1 cellular context compared by ENCODE assay signal in the genomic region with DNA sequence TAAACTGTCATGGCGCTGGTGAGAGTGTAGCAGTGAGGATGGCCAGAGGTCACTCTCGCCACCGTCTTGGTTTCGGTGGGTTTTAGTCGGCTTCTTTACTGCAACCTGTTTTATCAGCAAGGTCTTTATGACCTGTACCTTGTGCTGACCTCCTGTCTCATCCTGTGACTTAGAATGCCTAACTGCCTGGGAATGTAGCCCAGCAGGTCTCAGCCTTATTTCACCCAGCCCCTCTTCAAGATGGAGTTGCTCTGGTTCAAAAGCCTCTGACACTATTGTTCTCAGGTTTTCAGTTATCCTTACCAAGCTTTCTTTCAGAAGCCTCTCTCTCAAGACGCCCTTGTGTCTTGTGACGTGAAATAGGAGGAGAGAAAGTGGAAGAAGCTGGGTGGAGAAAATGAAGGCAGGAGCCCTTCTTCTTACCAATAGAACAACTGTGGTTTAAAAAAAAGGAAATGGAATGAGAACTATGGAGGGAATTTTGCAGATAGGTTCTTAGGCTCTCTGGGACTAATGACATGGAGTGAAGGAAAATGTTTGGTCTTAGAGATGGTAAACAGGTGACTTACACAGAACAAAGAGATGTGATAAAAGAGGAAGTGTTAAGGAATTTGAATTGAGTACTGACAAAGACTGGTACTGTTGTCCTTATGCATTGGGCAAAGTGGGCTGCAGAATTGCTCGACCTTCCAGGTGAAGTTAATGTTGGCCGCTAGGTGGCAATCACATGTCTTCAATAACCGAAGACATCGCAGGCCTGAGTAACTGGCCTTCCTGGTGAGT.
TF ChIP-seq lines count a peak whose summit lies in the region.

No MANE protein-coding gene starts in this region.

TF ChIP-seq in HepG2, 621 proteins besides CTCF, POLR2A, EP300 and RAD21 (continued from another document and continues in another):
- TF ChIP-seq KAT8 (CRISPR knock-in tag; IDR thresholded peaks at IDR 0.05) = no peak
- no peak for TF ChIP-seq ZFP37 (CRISPR knock-in tag; IDR thresholded peaks at IDR 0.05; ENCODE audit: borderline replicate concordance)
- TF ChIP-seq PCBP1 (IDR thresholded peaks at IDR 0.05; ENCODE audit: borderline replicate concordance, low read depth, low read length) = no peak
- TF ChIP-seq ATF1 (CRISPR knock-in tag; IDR thresholded peaks at IDR 0.05) = no peak
- TF ChIP-seq, protein P1, sequence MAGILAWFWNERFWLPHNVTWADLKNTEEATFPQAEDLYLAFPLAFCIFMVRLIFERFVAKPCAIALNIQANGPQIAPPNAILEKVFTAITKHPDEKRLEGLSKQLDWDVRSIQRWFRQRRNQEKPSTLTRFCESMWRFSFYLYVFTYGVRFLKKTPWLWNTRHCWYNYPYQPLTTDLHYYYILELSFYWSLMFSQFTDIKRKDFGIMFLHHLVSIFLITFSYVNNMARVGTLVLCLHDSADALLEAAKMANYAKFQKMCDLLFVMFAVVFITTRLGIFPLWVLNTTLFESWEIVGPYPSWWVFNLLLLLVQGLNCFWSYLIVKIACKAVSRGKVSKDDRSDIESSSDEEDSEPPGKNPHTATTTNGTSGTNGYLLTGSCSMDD (CRISPR knock-in tag; IDR thresholded peaks at IDR 0.05) = no peak
- TF ChIP-seq, protein P2, sequence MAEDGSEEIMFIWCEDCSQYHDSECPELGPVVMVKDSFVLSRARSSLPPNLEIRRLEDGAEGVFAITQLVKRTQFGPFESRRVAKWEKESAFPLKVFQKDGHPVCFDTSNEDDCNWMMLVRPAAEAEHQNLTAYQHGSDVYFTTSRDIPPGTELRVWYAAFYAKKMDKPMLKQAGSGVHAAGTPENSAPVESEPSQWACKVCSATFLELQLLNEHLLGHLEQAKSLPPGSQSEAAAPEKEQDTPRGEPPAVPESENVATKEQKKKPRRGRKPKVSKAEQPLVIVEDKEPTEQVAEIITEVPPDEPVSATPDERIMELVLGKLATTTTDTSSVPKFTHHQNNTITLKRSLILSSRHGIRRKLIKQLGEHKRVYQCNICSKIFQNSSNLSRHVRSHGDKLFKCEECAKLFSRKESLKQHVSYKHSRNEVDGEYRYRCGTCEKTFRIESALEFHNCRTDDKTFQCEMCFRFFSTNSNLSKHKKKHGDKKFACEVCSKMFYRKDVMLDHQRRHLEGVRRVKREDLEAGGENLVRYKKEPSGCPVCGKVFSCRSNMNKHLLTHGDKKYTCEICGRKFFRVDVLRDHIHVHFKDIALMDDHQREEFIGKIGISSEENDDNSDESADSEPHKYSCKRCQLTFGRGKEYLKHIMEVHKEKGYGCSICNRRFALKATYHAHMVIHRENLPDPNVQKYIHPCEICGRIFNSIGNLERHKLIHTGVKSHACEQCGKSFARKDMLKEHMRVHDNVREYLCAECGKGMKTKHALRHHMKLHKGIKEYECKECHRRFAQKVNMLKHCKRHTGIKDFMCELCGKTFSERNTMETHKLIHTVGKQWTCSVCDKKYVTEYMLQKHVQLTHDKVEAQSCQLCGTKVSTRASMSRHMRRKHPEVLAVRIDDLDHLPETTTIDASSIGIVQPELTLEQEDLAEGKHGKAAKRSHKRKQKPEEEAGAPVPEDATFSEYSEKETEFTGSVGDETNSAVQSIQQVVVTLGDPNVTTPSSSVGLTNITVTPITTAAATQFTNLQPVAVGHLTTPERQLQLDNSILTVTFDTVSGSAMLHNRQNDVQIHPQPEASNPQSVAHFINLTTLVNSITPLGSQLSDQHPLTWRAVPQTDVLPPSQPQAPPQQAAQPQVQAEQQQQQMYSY (CRISPR knock-in tag; IDR thresholded peaks at IDR 0.05) = no peak
- 0 out of 2 replicates have a peak, but pooled peaks have one; percentile 25 for TF ChIP-seq CEBPG (CRISPR knock-in tag; IDR thresholded peaks at IDR 0.05)
- TF ChIP-seq ZSCAN29 (CRISPR knock-in tag; conservative IDR thresholded peaks at IDR 0.05) = no peak
- no peak for TF ChIP-seq ZZZ3 (CRISPR knock-in tag; IDR thresholded peaks at IDR 0.05; ENCODE audit: borderline replicate concordance)
- 0 out of 2 replicates have a peak, but pooled peaks have one; percentile 21 for TF ChIP-seq ZKSCAN8 (CRISPR knock-in tag; IDR thresholded peaks at IDR 0.05; ENCODE audit: borderline replicate concordance)
- no peak for TF ChIP-seq MLLT10 (CRISPR knock-in tag; IDR thresholded peaks at IDR 0.05)
- TF ChIP-seq, protein P3, sequence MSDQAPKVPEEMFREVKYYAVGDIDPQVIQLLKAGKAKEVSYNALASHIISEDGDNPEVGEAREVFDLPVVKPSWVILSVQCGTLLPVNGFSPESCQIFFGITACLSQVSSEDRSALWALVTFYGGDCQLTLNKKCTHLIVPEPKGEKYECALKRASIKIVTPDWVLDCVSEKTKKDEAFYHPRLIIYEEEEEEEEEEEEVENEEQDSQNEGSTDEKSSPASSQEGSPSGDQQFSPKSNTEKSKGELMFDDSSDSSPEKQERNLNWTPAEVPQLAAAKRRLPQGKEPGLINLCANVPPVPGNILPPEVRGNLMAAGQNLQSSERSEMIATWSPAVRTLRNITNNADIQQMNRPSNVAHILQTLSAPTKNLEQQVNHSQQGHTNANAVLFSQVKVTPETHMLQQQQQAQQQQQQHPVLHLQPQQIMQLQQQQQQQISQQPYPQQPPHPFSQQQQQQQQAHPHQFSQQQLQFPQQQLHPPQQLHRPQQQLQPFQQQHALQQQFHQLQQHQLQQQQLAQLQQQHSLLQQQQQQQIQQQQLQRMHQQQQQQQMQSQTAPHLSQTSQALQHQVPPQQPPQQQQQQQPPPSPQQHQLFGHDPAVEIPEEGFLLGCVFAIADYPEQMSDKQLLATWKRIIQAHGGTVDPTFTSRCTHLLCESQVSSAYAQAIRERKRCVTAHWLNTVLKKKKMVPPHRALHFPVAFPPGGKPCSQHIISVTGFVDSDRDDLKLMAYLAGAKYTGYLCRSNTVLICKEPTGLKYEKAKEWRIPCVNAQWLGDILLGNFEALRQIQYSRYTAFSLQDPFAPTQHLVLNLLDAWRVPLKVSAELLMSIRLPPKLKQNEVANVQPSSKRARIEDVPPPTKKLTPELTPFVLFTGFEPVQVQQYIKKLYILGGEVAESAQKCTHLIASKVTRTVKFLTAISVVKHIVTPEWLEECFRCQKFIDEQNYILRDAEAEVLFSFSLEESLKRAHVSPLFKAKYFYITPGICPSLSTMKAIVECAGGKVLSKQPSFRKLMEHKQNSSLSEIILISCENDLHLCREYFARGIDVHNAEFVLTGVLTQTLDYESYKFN (CRISPR knock-in tag; conservative IDR thresholded peaks at IDR 0.05) = no peak
- TF ChIP-seq SMC3 (IDR thresholded peaks at IDR 0.05; ENCODE audit: low read length) = peak; percentile 92
- no peak for TF ChIP-seq NFIB (CRISPR knock-in tag; IDR thresholded peaks at IDR 0.05; ENCODE audit: borderline replicate concordance)
- TF ChIP-seq SETDB1 (CRISPR knock-in tag; IDR thresholded peaks at IDR 0.05; ENCODE audit: borderline replicate concordance) = no peak
- TF ChIP-seq, protein P4, sequence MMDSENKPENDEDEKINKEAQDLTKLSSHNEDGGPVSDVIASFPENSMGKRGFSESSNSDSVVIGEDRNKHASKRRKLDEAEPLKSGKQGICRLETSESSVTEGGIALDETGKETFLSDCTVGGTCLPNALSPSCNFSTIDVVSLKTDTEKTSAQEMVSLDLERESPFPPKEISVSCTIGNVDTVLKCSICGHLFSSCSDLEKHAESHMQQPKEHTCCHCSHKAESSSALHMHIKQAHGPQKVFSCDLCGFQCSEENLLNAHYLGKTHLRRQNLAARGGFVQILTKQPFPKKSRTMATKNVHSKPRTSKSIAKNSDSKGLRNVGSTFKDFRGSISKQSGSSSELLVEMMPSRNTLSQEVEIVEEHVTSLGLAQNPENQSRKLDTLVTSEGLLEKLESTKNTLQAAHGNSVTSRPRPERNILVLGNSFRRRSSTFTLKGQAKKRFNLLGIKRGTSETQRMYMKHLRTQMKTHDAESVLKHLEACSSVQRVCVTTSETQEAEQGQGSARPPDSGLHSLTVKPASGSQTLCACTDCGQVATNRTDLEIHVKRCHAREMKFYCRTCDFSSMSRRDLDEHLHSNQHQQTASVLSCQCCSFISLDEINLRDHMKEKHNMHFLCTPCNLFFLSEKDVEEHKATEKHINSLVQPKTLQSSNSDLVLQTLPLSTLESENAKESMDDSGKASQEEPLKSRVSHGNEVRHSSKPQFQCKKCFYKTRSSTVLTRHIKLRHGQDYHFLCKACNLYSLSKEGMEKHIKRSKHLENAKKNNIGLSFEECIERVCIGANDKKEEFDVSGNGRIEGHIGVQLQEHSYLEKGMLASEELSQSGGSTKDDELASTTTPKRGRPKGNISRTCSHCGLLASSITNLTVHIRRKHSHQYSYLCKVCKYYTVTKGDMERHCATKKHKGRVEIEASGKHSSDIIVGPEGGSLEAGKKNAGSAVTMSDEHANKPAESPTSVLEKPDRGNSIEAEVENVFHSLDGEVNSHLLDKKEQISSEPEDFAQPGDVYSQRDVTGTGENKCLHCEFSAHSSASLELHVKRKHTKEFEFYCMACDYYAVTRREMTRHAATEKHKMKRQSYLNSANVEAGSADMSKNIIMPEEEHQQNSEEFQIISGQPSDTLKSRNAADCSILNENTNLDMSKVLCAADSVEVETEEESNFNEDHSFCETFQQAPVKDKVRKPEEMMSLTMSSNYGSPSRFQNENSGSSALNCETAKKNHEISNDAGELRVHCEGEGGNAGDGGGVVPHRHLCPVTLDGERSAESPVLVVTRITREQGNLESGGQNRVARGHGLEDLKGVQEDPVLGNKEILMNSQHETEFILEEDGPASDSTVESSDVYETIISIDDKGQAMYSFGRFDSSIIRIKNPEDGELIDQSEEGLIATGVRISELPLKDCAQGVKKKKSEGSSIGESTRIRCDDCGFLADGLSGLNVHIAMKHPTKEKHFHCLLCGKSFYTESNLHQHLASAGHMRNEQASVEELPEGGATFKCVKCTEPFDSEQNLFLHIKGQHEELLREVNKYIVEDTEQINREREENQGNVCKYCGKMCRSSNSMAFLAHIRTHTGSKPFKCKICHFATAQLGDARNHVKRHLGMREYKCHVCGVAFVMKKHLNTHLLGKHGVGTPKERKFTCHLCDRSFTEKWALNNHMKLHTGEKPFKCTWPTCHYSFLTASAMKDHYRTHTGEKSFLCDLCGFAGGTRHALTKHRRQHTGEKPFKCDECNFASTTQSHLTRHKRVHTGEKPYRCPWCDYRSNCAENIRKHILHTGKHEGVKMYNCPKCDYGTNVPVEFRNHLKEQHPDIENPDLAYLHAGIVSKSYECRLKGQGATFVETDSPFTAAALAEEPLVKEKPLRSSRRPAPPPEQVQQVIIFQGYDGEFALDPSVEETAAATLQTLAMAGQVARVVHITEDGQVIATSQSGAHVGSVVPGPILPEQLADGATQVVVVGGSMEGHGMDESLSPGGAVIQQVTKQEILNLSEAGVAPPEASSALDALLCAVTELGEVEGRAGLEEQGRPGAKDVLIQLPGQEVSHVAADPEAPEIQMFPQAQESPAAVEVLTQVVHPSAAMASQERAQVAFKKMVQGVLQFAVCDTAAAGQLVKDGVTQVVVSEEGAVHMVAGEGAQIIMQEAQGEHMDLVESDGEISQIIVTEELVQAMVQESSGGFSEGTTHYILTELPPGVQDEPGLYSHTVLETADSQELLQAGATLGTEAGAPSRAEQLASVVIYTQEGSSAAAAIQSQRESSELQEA (CRISPR knock-in tag; IDR thresholded peaks at IDR 0.05; ENCODE audit: not compliant biosample characterization) = no peak
- TF ChIP-seq ZNF382 (CRISPR knock-in tag; IDR thresholded peaks at IDR 0.05; ENCODE audit: borderline replicate concordance) = no peak
- no peak for TF ChIP-seq NCOR1 (IDR thresholded peaks at IDR 0.05; ENCODE audit: borderline replicate concordance, low read length)
- no peak for TF ChIP-seq ZNF17 (CRISPR knock-in tag; IDR thresholded peaks at IDR 0.05)
- 0 out of 2 replicates have a peak, but pooled peaks have one; percentile 26 for TF ChIP-seq GATAD2A (CRISPR knock-in tag; IDR thresholded peaks at IDR 0.05)
- no peak for TF ChIP-seq TEAD2 (CRISPR knock-in tag; IDR thresholded peaks at IDR 0.05)
- no peak for TF ChIP-seq NKX3-1 (CRISPR knock-in tag; IDR thresholded peaks at IDR 0.05)
- TF ChIP-seq PAWR (CRISPR knock-in tag; IDR thresholded peaks at IDR 0.05; ENCODE audit: borderline replicate concordance) = no peak
- no peak for TF ChIP-seq ZNF737 (CRISPR knock-in tag; IDR thresholded peaks at IDR 0.05; ENCODE audit: borderline replicate concordance)
- no peak for TF ChIP-seq MXD4 (CRISPR knock-in tag; IDR thresholded peaks at IDR 0.05)
- TF ChIP-seq, protein P5, sequence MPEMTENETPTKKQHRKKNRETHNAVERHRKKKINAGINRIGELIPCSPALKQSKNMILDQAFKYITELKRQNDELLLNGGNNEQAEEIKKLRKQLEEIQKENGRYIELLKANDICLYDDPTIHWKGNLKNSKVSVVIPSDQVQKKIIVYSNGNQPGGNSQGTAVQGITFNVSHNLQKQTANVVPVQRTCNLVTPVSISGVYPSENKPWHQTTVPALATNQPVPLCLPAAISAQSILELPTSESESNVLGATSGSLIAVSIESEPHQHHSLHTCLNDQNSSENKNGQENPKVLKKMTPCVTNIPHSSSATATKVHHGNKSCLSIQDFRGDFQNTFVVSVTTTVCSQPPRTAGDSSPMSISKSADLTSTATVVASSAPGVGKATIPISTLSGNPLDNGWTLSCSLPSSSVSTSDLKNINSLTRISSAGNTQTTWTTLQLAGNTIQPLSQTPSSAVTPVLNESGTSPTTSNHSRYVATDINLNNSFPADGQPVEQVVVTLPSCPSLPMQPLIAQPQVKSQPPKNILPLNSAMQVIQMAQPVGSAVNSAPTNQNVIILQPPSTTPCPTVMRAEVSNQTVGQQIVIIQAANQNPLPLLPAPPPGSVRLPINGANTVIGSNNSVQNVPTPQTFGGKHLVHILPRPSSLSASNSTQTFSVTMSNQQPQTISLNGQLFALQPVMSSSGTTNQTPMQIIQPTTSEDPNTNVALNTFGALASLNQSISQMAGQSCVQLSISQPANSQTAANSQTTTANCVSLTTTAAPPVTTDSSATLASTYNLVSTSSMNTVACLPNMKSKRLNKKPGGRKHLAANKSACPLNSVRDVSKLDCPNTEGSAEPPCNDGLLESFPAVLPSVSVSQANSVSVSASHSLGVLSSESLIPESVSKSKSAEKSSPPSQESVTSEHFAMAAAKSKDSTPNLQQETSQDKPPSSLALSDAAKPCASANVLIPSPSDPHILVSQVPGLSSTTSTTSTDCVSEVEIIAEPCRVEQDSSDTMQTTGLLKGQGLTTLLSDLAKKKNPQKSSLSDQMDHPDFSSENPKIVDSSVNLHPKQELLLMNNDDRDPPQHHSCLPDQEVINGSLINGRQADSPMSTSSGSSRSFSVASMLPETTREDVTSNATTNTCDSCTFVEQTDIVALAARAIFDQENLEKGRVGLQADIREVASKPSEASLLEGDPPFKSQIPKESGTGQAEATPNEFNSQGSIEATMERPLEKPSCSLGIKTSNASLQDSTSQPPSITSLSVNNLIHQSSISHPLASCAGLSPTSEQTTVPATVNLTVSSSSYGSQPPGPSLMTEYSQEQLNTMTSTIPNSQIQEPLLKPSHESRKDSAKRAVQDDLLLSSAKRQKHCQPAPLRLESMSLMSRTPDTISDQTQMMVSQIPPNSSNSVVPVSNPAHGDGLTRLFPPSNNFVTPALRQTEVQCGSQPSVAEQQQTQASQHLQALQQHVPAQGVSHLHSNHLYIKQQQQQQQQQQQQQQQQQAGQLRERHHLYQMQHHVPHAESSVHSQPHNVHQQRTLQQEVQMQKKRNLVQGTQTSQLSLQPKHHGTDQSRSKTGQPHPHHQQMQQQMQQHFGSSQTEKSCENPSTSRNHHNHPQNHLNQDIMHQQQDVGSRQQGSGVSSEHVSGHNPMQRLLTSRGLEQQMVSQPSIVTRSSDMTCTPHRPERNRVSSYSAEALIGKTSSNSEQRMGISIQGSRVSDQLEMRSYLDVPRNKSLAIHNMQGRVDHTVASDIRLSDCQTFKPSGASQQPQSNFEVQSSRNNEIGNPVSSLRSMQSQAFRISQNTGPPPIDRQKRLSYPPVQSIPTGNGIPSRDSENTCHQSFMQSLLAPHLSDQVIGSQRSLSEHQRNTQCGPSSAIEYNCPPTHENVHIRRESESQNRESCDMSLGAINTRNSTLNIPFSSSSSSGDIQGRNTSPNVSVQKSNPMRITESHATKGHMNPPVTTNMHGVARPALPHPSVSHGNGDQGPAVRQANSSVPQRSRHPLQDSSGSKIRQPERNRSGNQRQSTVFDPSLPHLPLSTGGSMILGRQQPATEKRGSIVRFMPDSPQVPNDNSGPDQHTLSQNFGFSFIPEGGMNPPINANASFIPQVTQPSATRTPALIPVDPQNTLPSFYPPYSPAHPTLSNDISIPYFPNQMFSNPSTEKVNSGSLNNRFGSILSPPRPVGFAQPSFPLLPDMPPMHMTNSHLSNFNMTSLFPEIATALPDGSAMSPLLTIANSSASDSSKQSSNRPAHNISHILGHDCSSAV (CRISPR knock-in tag; IDR thresholded peaks at IDR 0.05; ENCODE audit: borderline replicate concordance) = no peak
